ENCODE assay signal across 9 cellular contexts in genomic region chr2:219175486-219175885, GRCh38. TPM values are rescaled to one million over a fixed set of nuclear protein-coding genes. Genes with fewer than 3 reads are reported as not detected.
DNase-seq lines count a peak whose midpoint lies in the region; ATAC-seq and TF ChIP-seq lines count a peak whose summit lies in the region.
"Had no signal": no experiment of that assay in that cellular context is flagged by ENCODE, and none has a peak within 500 bp of the region (broad histone marks: within the 10 kb centered on the region; RNA-seq: fewer than 3 reads in every experiment).

No MANE protein-coding gene starts in this region.

- H3K9me2 ChIP-seq in MM.1S (replicated peaks; ENCODE audit: insufficient read depth, low read length) = no peaks in the 10 kb centered on the region

- ATAC-seq in HG02981 (IDR thresholded peaks at IDR 0.05; ENCODE audit: unreplicated experiment) (no peak), GM18502 (IDR thresholded peaks at IDR 0.05; ENCODE audit: poor library complexity, unreplicated experiment) (no peak)

- H3K9ac ChIP-seq in MM.1S (ENCODE audit: low read length) = peak overlapping the region; percentile 96; the same call in 1 of the 2 replicates

- H2AFZ ChIP-seq in MM.1S (ENCODE audit: low read length) = no peak overlapping the region
- no peak overlapping the region for H2AFZ ChIP-seq in neuron (ENCODE audit: low read depth, low read length)

- H3K36me3 ChIP-seq in MM.1S (replicated peaks; ENCODE audit: insufficient read depth, low read length) (peaks cover 3% of the 10 kb centered on the region; the same call in 1 of the 2 replicates), ectodermal cell (ENCODE audit: control insufficient read depth, insufficient read depth, low read length) (peaks cover 11% of the 10 kb centered on the region), neuron (ENCODE audit: insufficient read depth, low read length) (peaks cover 33% of the 10 kb centered on the region)

- peaks cover 51% of the 10 kb centered on the region for H3K79me2 ChIP-seq in MM.1S (ENCODE audit: low read length)

- H3F3A ChIP-seq in MM.1S (ENCODE audit: insufficient read depth, low read length) = peaks cover 22% of the 10 kb centered on the region

- H4K20me1 ChIP-seq in MM.1S (ENCODE audit: insufficient read depth, low read length) = no peaks in the 10 kb centered on the region

- no peak for TF ChIP-seq CTCF in C4-2B (conservative IDR thresholded peaks at IDR 0.05)
- no peak for TF ChIP-seq CTCF in MM.1S (IDR thresholded peaks at IDR 0.05; ENCODE audit: low read length)

- DNase-seq in MM.1S = no peak
- DNase-seq in stimulated activated CD4-positive, alpha-beta T cell treated with anti-CD3 and anti-CD28 coated beads, Interleukin-2, amount 100 ng/mL, for 24 hours = no peak
- no peak for DNase-seq in SW 1271 (lab: John Stamatoyannopoulos, UW)

- peak overlapping the region; percentile 89 for H3K27ac ChIP-seq in C4-2B
- no peak overlapping the region for H3K27ac ChIP-seq in MM.1S (ENCODE audit: low read length)
- no peak overlapping the region for H3K27ac ChIP-seq in ectodermal cell (ENCODE audit: insufficient read depth, low read depth, low read length, poor library complexity, severe bottlenecking)

- peaks cover 13% of the 10 kb centered on the region; the same call in 1 of the 2 replicates for H3K4me1 ChIP-seq in MM.1S (ENCODE audit: low read length)
- H3K4me1 ChIP-seq in ectodermal cell (ENCODE audit: control insufficient read depth, insufficient read depth, low read length) = peaks cover 15% of the 10 kb centered on the region
- H3K4me1 ChIP-seq in neuron (ENCODE audit: insufficient read depth, low read length) = peaks cover 21% of the 10 kb centered on the region

- no peaks in the 10 kb centered on the region for H3K9me3 ChIP-seq in MM.1S (replicated peaks; ENCODE audit: insufficient read depth, low read length)
- H3K9me3 ChIP-seq in ectodermal cell (ENCODE audit: control insufficient read depth, low read length) = no peaks in the 10 kb centered on the region
- no peaks in the 10 kb centered on the region for H3K9me3 ChIP-seq in neuron (ENCODE audit: low read length)

- H3K4me2 ChIP-seq in MM.1S (ENCODE audit: low read depth, low read length) = peak overlapping the region; percentile 98

- H3K4me3 ChIP-seq in MM.1S (ENCODE audit: low read length) (peak overlapping the region; percentile 99), ectodermal cell (ENCODE audit: insufficient read depth, low read depth, low read length) (peak overlapping the region; percentile 88), neuron (ENCODE audit: low read length) (peak overlapping the region; percentile 73)

- H3K27me3 ChIP-seq in MM.1S (replicated peaks; ENCODE audit: insufficient read depth, low read length) (no peaks in the 10 kb centered on the region), ectodermal cell (ENCODE audit: control insufficient read depth, insufficient read depth, low read length, poor library complexity, severe bottlenecking) (no peaks in the 10 kb centered on the region), neuron (ENCODE audit: insufficient read depth, low read length) (no peaks in the 10 kb centered on the region)
- H3K27me3 ChIP-seq: foreskin keratinocyte had no signal

- 90 to 91% methylated on average over 7 of the region's 7 CpGs for WGBS in ectodermal cell, 2 experiments

RNA-seq across cellular contexts. Expression of gene CNPPD1, which starts 1.2 kb away (rescaled TPM):
- polyA plus RNA-seq in ectodermal cell (2013, experiment 1 of 4) = 35.8 TPM
- polyA plus RNA-seq in ectodermal cell (2013, experiment 2 of 4) = 32.1 TPM
- polyA plus RNA-seq in ectodermal cell (2013, experiment 3 of 4) = 28.7 TPM
- polyA plus RNA-seq in ectodermal cell (2013, experiment 4 of 4) = 32.5 TPM

RNA-seq across cellular contexts. Expression of gene RETREG2, which starts 2.6 kb away (rescaled TPM):
- polyA plus RNA-seq in ectodermal cell (2013, experiment 1 of 4) = 80.7 TPM
- 79.0 TPM for polyA plus RNA-seq in ectodermal cell (2013, experiment 2 of 4)
- 61.6 TPM for polyA plus RNA-seq in ectodermal cell (2013, experiment 3 of 4)
- 70.4 TPM for polyA plus RNA-seq in ectodermal cell (2013, experiment 4 of 4)

RNA-seq across cellular contexts. Expression of gene SLC23A3, which starts 5.7 kb away (rescaled TPM):
- polyA plus RNA-seq in ectodermal cell (2013, experiment 1 of 4) = 0.41 TPM
- polyA plus RNA-seq in ectodermal cell (2013, experiment 2 of 4) = 0.50 TPM
- polyA plus RNA-seq in ectodermal cell (2013, experiment 3 of 4) = 0.11 TPM
- 0.12 TPM for polyA plus RNA-seq in ectodermal cell (2013, experiment 4 of 4)

RNA-seq across cellular contexts. Expression of gene NHEJ1, which starts 14.9 kb away (rescaled TPM):
- polyA plus RNA-seq in ectodermal cell (2013, experiment 1 of 4) = 33.1 TPM
- 30.5 TPM for polyA plus RNA-seq in ectodermal cell (2013, experiment 2 of 4)
- 22.4 TPM for polyA plus RNA-seq in ectodermal cell (2013, experiment 3 of 4)
- 28.5 TPM for polyA plus RNA-seq in ectodermal cell (2013, experiment 4 of 4)

RNA-seq across cellular contexts. Expression of gene ZFAND2B, which starts 31.1 kb away (rescaled TPM):
- polyA plus RNA-seq in ectodermal cell (2013, experiment 1 of 4) = 27.0 TPM
- 22.2 TPM for polyA plus RNA-seq in ectodermal cell (2013, experiment 2 of 4)
- 28.1 TPM for polyA plus RNA-seq in ectodermal cell (2013, experiment 3 of 4)
- polyA plus RNA-seq in ectodermal cell (2013, experiment 4 of 4) = 25.0 TPM
